ENCODE assay signal across 17 cellular contexts in the genomic region with DNA sequence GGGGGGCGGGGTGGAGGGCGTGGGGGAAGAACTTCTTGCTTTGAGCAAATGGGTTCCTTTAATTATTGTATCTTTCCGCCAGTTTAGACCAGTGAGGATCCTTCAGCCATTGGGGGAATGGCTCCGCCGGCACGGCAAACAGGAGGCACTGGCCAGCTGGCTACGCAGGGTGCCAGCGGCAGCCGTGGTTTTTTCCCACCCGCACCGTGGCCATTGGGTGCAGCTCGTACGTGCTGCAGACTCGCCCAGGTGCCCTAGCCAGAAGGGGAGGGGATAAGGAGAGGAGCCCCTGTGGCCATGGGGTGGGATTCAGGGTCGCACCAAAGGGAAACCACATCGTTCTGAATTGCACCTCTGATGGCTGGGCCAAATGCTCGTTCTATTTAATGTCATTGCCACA.
DNase-seq lines count a peak whose midpoint lies in the region; ATAC-seq and TF ChIP-seq lines count a peak whose summit lies in the region.
"Had no signal": no experiment of that assay in that cellular context is flagged by ENCODE, and none has a peak within 500 bp of the region (broad histone marks: within the 10 kb centered on the region; RNA-seq: fewer than 3 reads in every experiment).

No MANE protein-coding gene starts in this region.

- no peak overlapping the region for H3K18ac ChIP-seq in mesendoderm (ENCODE audit: low read length)

- H3K79me1 ChIP-seq in mesendoderm (ENCODE audit: low read length), result no peaks in the 10 kb centered on the region

- no peaks in the 10 kb centered on the region for H4K20me1 ChIP-seq in MM.1S (ENCODE audit: insufficient read depth, low read length)
- H4K20me1 ChIP-seq: BLaER1 had no signal

- no peak overlapping the region for H3K27ac ChIP-seq in MM.1S (ENCODE audit: low read length)
- no peak overlapping the region for H3K27ac ChIP-seq in mesendoderm (ENCODE audit: low read depth, low read length)
- H3K27ac ChIP-seq: 22Rv1, BLaER1, HL-60 had no signal

- H3K27me3 ChIP-seq in MM.1S (replicated peaks; ENCODE audit: insufficient read depth, low read length) (no peaks in the 10 kb centered on the region), mesendoderm (ENCODE audit: insufficient read depth, low read length, poor library complexity) (no peaks in the 10 kb centered on the region)
- H3K27me3 ChIP-seq: BLaER1 had no signal

- no peaks in the 10 kb centered on the region for H3K9me3 ChIP-seq in MM.1S (replicated peaks; ENCODE audit: insufficient read depth, low read length)

- DNase-seq in NCI-H146 (lab: John Stamatoyannopoulos, UW) (peak; percentile 6), NCI-H146 treated with DMSO at 0.1 percent for 48 hours (lab: John Stamatoyannopoulos, UW; ENCODE audit: unreplicated experiment) (no peak), MM.1S (peak; percentile 3), RPMI7951 (ENCODE audit: low read depth) (peak; percentile 2), mesendoderm (no peak), NCI-H1694 (lab: John Stamatoyannopoulos, UW) (no peak)
- DNase-seq: CD8-positive, alpha-beta memory T cell; DMS53; GF-D8; GOT3; HCEC 1CT; HFFc6; KBM-7 had no signal

- H3K4me2 ChIP-seq in MM.1S (ENCODE audit: low read depth, low read length), result no peak overlapping the region
- no peak overlapping the region for H3K4me2 ChIP-seq in mesendoderm (ENCODE audit: low read length)
- H3K4me2 ChIP-seq: BLaER1 had no signal

- ATAC-seq in HG02623 (IDR thresholded peaks at IDR 0.05; ENCODE audit: unreplicated experiment), result no peak

- H3K9ac ChIP-seq in MM.1S (ENCODE audit: low read length), result no peak overlapping the region
- no peak overlapping the region for H3K9ac ChIP-seq in mesendoderm (ENCODE audit: low read length)
- H3K9ac ChIP-seq: BLaER1 had no signal

- H3K9me2 ChIP-seq in MM.1S (replicated peaks; ENCODE audit: insufficient read depth, low read length), result no peaks in the 10 kb centered on the region

- WGBS in mesendoderm (ENCODE audit: extremely low coverage, insufficient coverage, low lambda C conversion rate), result no CpG with 5 or more reads among the region's 17 CpGs

- H3K56ac ChIP-seq in mesendoderm (ENCODE audit: low read length), result no peak overlapping the region

- H2BK120ac ChIP-seq in mesendoderm (ENCODE audit: low read depth, low read length), result no peak overlapping the region

- H4K5ac ChIP-seq in mesendoderm (ENCODE audit: low read length), result no peak overlapping the region

- H2AK5ac ChIP-seq in mesendoderm (ENCODE audit: low read length), result no peak overlapping the region

- H3K4ac ChIP-seq in mesendoderm (ENCODE audit: low read depth, low read length), result no peak overlapping the region

- no peak overlapping the region for H3K4me3 ChIP-seq in MM.1S (ENCODE audit: low read length)
- H3K4me3 ChIP-seq in mesendoderm (ENCODE audit: low read length), result no peak overlapping the region
- H3K4me3 ChIP-seq: BLaER1 had no signal

- no peak for TF ChIP-seq CTCF in MM.1S (IDR thresholded peaks at IDR 0.05; ENCODE audit: low read length)

- no peak overlapping the region for H2BK15ac ChIP-seq in mesendoderm (replicated peaks; ENCODE audit: low read depth)

- no peak overlapping the region for H3K23ac ChIP-seq in mesendoderm (ENCODE audit: low read length)

- H3K4me1 ChIP-seq in MM.1S (ENCODE audit: low read length) (no peaks in the 10 kb centered on the region), mesendoderm (ENCODE audit: control insufficient read depth, low read depth, low read length) (no peaks in the 10 kb centered on the region)
- H3K4me1 ChIP-seq: BLaER1 had no signal

- H2BK5ac ChIP-seq in mesendoderm (ENCODE audit: low read length), result no peak overlapping the region

- H2AFZ ChIP-seq in MM.1S (ENCODE audit: low read length), result no peak overlapping the region

- H4K8ac ChIP-seq in mesendoderm (ENCODE audit: low read depth, low read length), result no peak overlapping the region

- H3K79me2 ChIP-seq in MM.1S (ENCODE audit: low read length) (no peaks in the 10 kb centered on the region), mesendoderm (ENCODE audit: control insufficient read depth, insufficient read depth, low read length) (no peaks in the 10 kb centered on the region)

- H3K36me3 ChIP-seq in MM.1S (replicated peaks; ENCODE audit: insufficient read depth, low read length) (no peaks in the 10 kb centered on the region), mesendoderm (ENCODE audit: control insufficient read depth, insufficient read depth, low read length) (no peaks in the 10 kb centered on the region)
- H3K36me3 ChIP-seq: BLaER1 had no signal

- H3F3A ChIP-seq in MM.1S (ENCODE audit: insufficient read depth, low read length), result no peaks in the 10 kb centered on the region

Comparison
In these comparisons a context has a peak if more than half of its experiments do, and no peak if none do; other contexts are left out.
1. DNase-seq: peak in NCI-H146 (single experiment), MM.1S (single experiment) and RPMI7951 (single experiment); none in NCI-H146 treated with DMSO at 0.1 percent for 48 hours (single experiment), mesendoderm (single experiment) and NCI-H1694 (single experiment).